1 cellular context compared by ENCODE assay signal in the genomic region with DNA sequence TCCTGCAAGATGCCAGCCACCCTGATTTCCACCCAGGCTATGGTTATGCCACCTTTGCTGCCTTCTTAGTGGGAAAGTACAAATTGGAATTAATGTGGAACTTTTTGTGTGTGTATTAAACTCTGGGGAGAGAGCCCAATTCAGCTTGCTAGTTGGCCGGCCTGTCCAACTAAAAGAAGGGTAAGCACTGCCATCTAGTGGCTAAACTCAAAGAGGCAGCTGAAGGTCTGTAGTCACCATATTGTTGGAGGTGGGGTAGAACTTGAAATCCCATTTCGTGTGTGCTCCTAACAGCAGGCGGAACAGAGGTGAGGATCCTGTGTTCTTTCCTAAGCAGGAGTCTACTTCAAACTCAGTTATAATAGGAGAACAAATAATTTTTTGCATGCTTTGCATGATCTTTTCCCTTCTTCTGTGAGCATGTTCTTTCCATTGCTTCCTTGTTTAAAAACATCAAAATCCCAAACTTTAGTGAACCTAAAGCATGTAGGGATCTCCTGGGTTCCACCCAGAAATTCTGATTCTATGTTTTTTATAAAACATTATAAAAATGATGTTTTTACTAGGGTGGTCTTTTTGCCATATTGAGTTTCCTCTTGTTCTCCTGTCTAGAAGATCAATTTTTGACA.
TF ChIP-seq lines count a peak whose summit lies in the region.

No MANE protein-coding gene starts in this region.

TF ChIP-seq in HCT116, 20 proteins besides CTCF, POLR2A, EP300 and RAD21 (continued from another document):
- TF ChIP-seq, protein P1, sequence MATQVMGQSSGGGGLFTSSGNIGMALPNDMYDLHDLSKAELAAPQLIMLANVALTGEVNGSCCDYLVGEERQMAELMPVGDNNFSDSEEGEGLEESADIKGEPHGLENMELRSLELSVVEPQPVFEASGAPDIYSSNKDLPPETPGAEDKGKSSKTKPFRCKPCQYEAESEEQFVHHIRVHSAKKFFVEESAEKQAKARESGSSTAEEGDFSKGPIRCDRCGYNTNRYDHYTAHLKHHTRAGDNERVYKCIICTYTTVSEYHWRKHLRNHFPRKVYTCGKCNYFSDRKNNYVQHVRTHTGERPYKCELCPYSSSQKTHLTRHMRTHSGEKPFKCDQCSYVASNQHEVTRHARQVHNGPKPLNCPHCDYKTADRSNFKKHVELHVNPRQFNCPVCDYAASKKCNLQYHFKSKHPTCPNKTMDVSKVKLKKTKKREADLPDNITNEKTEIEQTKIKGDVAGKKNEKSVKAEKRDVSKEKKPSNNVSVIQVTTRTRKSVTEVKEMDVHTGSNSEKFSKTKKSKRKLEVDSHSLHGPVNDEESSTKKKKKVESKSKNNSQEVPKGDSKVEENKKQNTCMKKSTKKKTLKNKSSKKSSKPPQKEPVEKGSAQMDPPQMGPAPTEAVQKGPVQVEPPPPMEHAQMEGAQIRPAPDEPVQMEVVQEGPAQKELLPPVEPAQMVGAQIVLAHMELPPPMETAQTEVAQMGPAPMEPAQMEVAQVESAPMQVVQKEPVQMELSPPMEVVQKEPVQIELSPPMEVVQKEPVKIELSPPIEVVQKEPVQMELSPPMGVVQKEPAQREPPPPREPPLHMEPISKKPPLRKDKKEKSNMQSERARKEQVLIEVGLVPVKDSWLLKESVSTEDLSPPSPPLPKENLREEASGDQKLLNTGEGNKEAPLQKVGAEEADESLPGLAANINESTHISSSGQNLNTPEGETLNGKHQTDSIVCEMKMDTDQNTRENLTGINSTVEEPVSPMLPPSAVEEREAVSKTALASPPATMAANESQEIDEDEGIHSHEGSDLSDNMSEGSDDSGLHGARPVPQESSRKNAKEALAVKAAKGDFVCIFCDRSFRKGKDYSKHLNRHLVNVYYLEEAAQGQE (IDR thresholded peaks at IDR 0.05; ENCODE audit: low read depth), result no peak
